13 cellular contexts compared by ENCODE assay signal in the genomic region with DNA sequence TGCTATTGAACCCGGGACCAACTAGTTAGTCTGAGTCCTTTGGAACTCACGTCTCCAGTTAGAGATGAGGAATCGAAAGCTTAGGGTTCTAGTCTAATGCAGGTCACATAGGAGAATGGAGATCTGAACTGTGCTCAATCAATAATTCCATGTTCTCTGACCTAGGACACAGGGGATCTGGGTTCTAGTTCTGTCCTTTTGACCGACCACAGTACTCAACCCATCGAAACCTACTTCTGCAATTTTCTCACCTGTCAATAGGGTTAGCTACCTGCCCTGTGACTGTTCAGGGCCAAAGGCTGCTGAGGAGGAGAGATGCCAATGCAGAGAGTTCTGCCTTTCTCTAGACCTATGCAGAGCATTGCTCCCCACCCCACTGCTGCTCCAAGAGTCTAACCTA.
DNase-seq lines count a peak whose midpoint lies in the region; ATAC-seq and TF ChIP-seq lines count a peak whose summit lies in the region.
"Had no signal": no experiment of that assay in that cellular context is flagged by ENCODE, and none has a peak within 500 bp of the region (broad histone marks: within the 10 kb centered on the region; RNA-seq: fewer than 3 reads in every experiment).

No MANE protein-coding gene starts in this region.

- WGBS in right lobe of liver (ENCODE audit: insufficient coverage, low coverage, low lambda C conversion rate, missing lambda C conversion rate), result 50% methylated on average over 5 of the region's 5 CpGs
- WGBS in mesendoderm (ENCODE audit: extremely low coverage, insufficient coverage, low lambda C conversion rate), result no CpG with 5 or more reads among the region's 5 CpGs
- WGBS in mammary epithelial cell (ENCODE audit: low coverage, missing lambda C conversion rate), result 96% methylated on average over 5 of the region's 5 CpGs

- H2AK5ac ChIP-seq in mesendoderm (ENCODE audit: low read length), result no peak overlapping the region

- H3K9ac ChIP-seq in mesendoderm (ENCODE audit: low read length) (no peak overlapping the region), mammary epithelial cell (ENCODE audit: insufficient read depth, low read length) (no peak overlapping the region)

- no peaks in the 10 kb centered on the region for H3K27me3 Mint-ChIP-seq in activated T-cell treated with anti-CD3 and anti-CD28 coated beads, Interleukin-2, amount 50 U/mL, for 24 hours
- H3K27me3 Mint-ChIP-seq in effector memory CD8-positive, alpha-beta T cell, result no peaks in the 10 kb centered on the region
- H3K27me3 Mint-ChIP-seq in activated T-helper 17 cell treated with anti-CD3 and anti-CD28 coated beads, Interleukin-2, amount 50 U/mL, for 72 hours, result no peaks in the 10 kb centered on the region

- no peak overlapping the region for H3K4me3 Mint-ChIP-seq in activated T-cell treated with anti-CD3 and anti-CD28 coated beads, Interleukin-2, amount 50 U/mL, for 24 hours
- H3K4me3 Mint-ChIP-seq in effector memory CD8-positive, alpha-beta T cell, result no peak overlapping the region
- no peak overlapping the region for H3K4me3 Mint-ChIP-seq in activated T-helper 17 cell treated with anti-CD3 and anti-CD28 coated beads, Interleukin-2, amount 50 U/mL, for 72 hours
- H3K4me3 Mint-ChIP-seq: HFFc6 had no signal

- peaks cover 40% of the 10 kb centered on the region for H3K4me1 Mint-ChIP-seq in activated T-cell treated with anti-CD3 and anti-CD28 coated beads, Interleukin-2, amount 50 U/mL, for 24 hours (ENCODE audit: low read depth)
- H3K4me1 Mint-ChIP-seq in effector memory CD8-positive, alpha-beta T cell (ENCODE audit: low read depth in 2 of 2), result peaks cover 15 to 16% of the 10 kb centered on the region in 2 donors
- peaks cover 14% of the 10 kb centered on the region for H3K4me1 Mint-ChIP-seq in activated T-helper 17 cell treated with anti-CD3 and anti-CD28 coated beads, Interleukin-2, amount 50 U/mL, for 72 hours

- no TSS peak for BruUV-seq in mammary epithelial cell (replicated peaks; lab: Mats Ljungman, UMichigan)

- TF ChIP-seq POLR2A in right lobe of liver (IDR thresholded peaks at IDR 0.05), result no peak

- H2BK15ac ChIP-seq in mesendoderm (replicated peaks; ENCODE audit: low read depth), result no peak overlapping the region

- in situ Hi-C loops in mammary epithelial cell (cut with MboI; ENCODE audit: low sequenced_read_pairs in 2 of 2), result no loop called here

- CTCF ChIA-PET in mammary epithelial cell (lab: Charles Lee; ENCODE audit: low non-redundant PET), result no interaction called here

- no peaks in the 10 kb centered on the region for H3K9me3 Mint-ChIP-seq in activated T-cell treated with anti-CD3 and anti-CD28 coated beads, Interleukin-2, amount 50 U/mL, for 24 hours
- H3K9me3 Mint-ChIP-seq in effector memory CD8-positive, alpha-beta T cell, result no peaks in the 10 kb centered on the region
- no peaks in the 10 kb centered on the region for H3K9me3 Mint-ChIP-seq in activated T-helper 17 cell treated with anti-CD3 and anti-CD28 coated beads, Interleukin-2, amount 50 U/mL, for 72 hours
- H3K9me3 Mint-ChIP-seq: HFFc6 had no signal

- H3K4me3 ChIP-seq in right lobe of liver (no peak overlapping the region), dorsolateral prefrontal cortex (no peak overlapping the region), mesendoderm (ENCODE audit: low read length) (no peak overlapping the region), mammary epithelial cell (replicated peaks in 1 of 3; ENCODE audit: insufficient read depth in 1 of 3, low read depth in 2 of 3, low read length in 3 of 3) (no peak overlapping the region)

- H3K27ac Mint-ChIP-seq in activated T-cell treated with anti-CD3 and anti-CD28 coated beads, Interleukin-2, amount 50 U/mL, for 24 hours, result peak overlapping the region; percentile 56
- peak overlapping the region; percentile 89 to 93 for H3K27ac Mint-ChIP-seq in effector memory CD8-positive, alpha-beta T cell
- H3K27ac Mint-ChIP-seq in activated T-helper 17 cell treated with anti-CD3 and anti-CD28 coated beads, Interleukin-2, amount 50 U/mL, for 72 hours, result no peak overlapping the region

- ATAC-seq in effector memory CD8-positive, alpha-beta T cell (replicated peaks), result no peak
- ATAC-seq in right lobe of liver, result peak in 2 of 4 donors; percentile 2 to 34
- no peak for ATAC-seq in activated T-helper 17 cell treated with anti-CD3 and anti-CD28 coated beads, Interleukin-2, amount 50 U/mL, for 72 hours (replicated peaks)

- TF ChIP-seq CTCF in right lobe of liver (IDR thresholded peaks at IDR 0.05) (no peak), dorsolateral prefrontal cortex (IDR thresholded peaks at IDR 0.05 in 54 of 56, conservative IDR thresholded peaks at IDR 0.05 in 2 of 56; ENCODE audit: low read depth in 1 of 56, partially characterized antibody in 56 of 56) (no peak), mammary epithelial cell (conservative IDR thresholded peaks at IDR 0.05 in 1 of 2, IDR thresholded peaks at IDR 0.05 in 1 of 2; ENCODE audit: extremely low read depth in 1 of 2, insufficient read depth in 1 of 2, low read depth in 1 of 2, low read length in 2 of 2) (no peak)

- H3K4ac ChIP-seq in mesendoderm (ENCODE audit: low read depth, low read length), result no peak overlapping the region

- no peak overlapping the region for H4K8ac ChIP-seq in mesendoderm (ENCODE audit: low read depth, low read length)

- no peak overlapping the region for H3K4me2 ChIP-seq in mesendoderm (ENCODE audit: low read length)
- no peak overlapping the region for H3K4me2 ChIP-seq in mammary epithelial cell (ENCODE audit: insufficient read depth, low read depth, low read length)

- H3K18ac ChIP-seq in mesendoderm (ENCODE audit: low read length), result no peak overlapping the region

- no peak overlapping the region for H2BK120ac ChIP-seq in mesendoderm (ENCODE audit: low read depth, low read length)

- H3K27ac ChIP-seq in right lobe of liver, result peak overlapping the region in 2 of 3 donors; percentile 62 to 97
- H3K27ac ChIP-seq in dorsolateral prefrontal cortex, result no peak overlapping the region
- H3K27ac ChIP-seq in mesendoderm (ENCODE audit: low read depth, low read length), result no peak overlapping the region
- H3K27ac ChIP-seq in mammary epithelial cell (ENCODE audit: insufficient read depth, low read depth, low read length), result no peak overlapping the region
- H3K27ac ChIP-seq: 22Rv1, HL-60 had no signal

- no peak for DNase-seq in activated T-cell treated with anti-CD3 and anti-CD28 coated beads, Interleukin-2, amount 50 U/mL, for 24 hours
- DNase-seq in activated T-cell treated with anti-CD3 and anti-CD28 coated beads, Interleukin-2, amount 50 U/mL, for 1 hour, result no peak
- DNase-seq in effector memory CD8-positive, alpha-beta T cell, result no peak
- DNase-seq in right lobe of liver, result no peak
- no peak for DNase-seq in dorsolateral prefrontal cortex
- no peak for DNase-seq in mesendoderm
- DNase-seq in mammary epithelial cell, result no peak
- DNase-seq: DMS53, GF-D8, HFFc6 had no signal

- no peak overlapping the region for H3K56ac ChIP-seq in mesendoderm (ENCODE audit: low read length)

- intact Hi-C loops in right lobe of liver (cut with DNase I), result no loop called here
- intact Hi-C loops in dorsolateral prefrontal cortex (cut with DNase I), result no loop called here
- intact Hi-C loops in mammary epithelial cell (cut with micrococcal nuclease), result no loop called here

- H3K79me2 ChIP-seq in mesendoderm (ENCODE audit: control insufficient read depth, insufficient read depth, low read length) (no peaks in the 10 kb centered on the region), mammary epithelial cell (ENCODE audit: insufficient read depth, low read length) (no peaks in the 10 kb centered on the region)

- dilution Hi-C loops in mammary epithelial cell (cut with HindIII; ENCODE audit: low sequenced_read_pairs), result no loop called here

- H4K5ac ChIP-seq in mesendoderm (ENCODE audit: low read length), result no peak overlapping the region

- H3K4me1 ChIP-seq in right lobe of liver (peaks cover 0 to 83% (median 37%) of the 10 kb centered on the region in 4 donors), mesendoderm (ENCODE audit: control insufficient read depth, low read depth, low read length) (no peaks in the 10 kb centered on the region), mammary epithelial cell (ENCODE audit: insufficient read depth, low read length) (peaks cover 25% of the 10 kb centered on the region)

- peaks cover 0 to 10% (median 0%) of the 10 kb centered on the region in 4 donors for H3K36me3 ChIP-seq in right lobe of liver
- H3K36me3 ChIP-seq in mesendoderm (ENCODE audit: control insufficient read depth, insufficient read depth, low read length), result peaks cover 3% of the 10 kb centered on the region
- H3K36me3 ChIP-seq in mammary epithelial cell (ENCODE audit: insufficient read depth, low read length), result no peaks in the 10 kb centered on the region

- H3K23ac ChIP-seq in mesendoderm (ENCODE audit: low read length), result no peak overlapping the region

- no peaks in the 10 kb centered on the region for H3K79me1 ChIP-seq in mesendoderm (ENCODE audit: low read length)

- no peaks in the 10 kb centered on the region for H4K20me1 ChIP-seq in mammary epithelial cell (ENCODE audit: insufficient read depth, low read length)

- peaks cover 96% of the 10 kb centered on the region for H3K36me3 Mint-ChIP-seq in activated T-cell treated with anti-CD3 and anti-CD28 coated beads, Interleukin-2, amount 50 U/mL, for 24 hours (ENCODE audit: low read depth)
- H3K36me3 Mint-ChIP-seq in effector memory CD8-positive, alpha-beta T cell (ENCODE audit: insufficient read depth), result peaks cover 63% of the 10 kb centered on the region
- H3K36me3 Mint-ChIP-seq in activated T-helper 17 cell treated with anti-CD3 and anti-CD28 coated beads, Interleukin-2, amount 50 U/mL, for 72 hours (ENCODE audit: low read depth), result peaks cover 87% of the 10 kb centered on the region

- H3K9me3 ChIP-seq in right lobe of liver (no peaks in the 10 kb centered on the region), mammary epithelial cell (replicated peaks; ENCODE audit: insufficient read depth, low read length) (no peaks in the 10 kb centered on the region)

- no peak overlapping the region for H2BK5ac ChIP-seq in mesendoderm (ENCODE audit: low read length)

- H2AFZ ChIP-seq in mammary epithelial cell (ENCODE audit: low read depth, low read length), result no peak overlapping the region

- no peaks in the 10 kb centered on the region for H3K27me3 ChIP-seq in right lobe of liver
- no peaks in the 10 kb centered on the region for H3K27me3 ChIP-seq in dorsolateral prefrontal cortex
- no peaks in the 10 kb centered on the region for H3K27me3 ChIP-seq in mesendoderm (ENCODE audit: insufficient read depth, low read length, poor library complexity)
- H3K27me3 ChIP-seq in mammary epithelial cell (ENCODE audit: insufficient read depth, low read length), result no peaks in the 10 kb centered on the region

Comparison
In these comparisons a context has a peak if more than half of its experiments do, and no peak if none do; other contexts are left out.
1. H3K27ac ChIP-seq: peak in right lobe of liver (2 of 3); none in dorsolateral prefrontal cortex (0 of 59), mesendoderm (single experiment) and mammary epithelial cell (single experiment).